In genomic region chr6:158230967-158231550, GRCh38 we compare ENCODE assay signal across 8 cellular contexts.
DNase-seq lines count a peak whose midpoint lies in the region; ATAC-seq and TF ChIP-seq lines count a peak whose summit lies in the region.

No MANE protein-coding gene starts in this region.

- H3K4me3 ChIP-seq in OCI-LY3 (ENCODE audit: low read length) (peak overlapping the region; percentile 92), endodermal cell (ENCODE audit: low read length) (peak overlapping the region; percentile 82), osteoblast (ENCODE audit: insufficient read depth, low read length) (peak overlapping the region; percentile 89)

- H3K27me3 ChIP-seq in CD4-positive, alpha-beta T cell (ENCODE audit: control insufficient read depth, insufficient read depth, low read length) = no peaks in the 10 kb centered on the region
- no peaks in the 10 kb centered on the region for H3K27me3 ChIP-seq in OCI-LY3 (ENCODE audit: low read depth, low read length)
- H3K27me3 ChIP-seq in endodermal cell (ENCODE audit: control insufficient read depth, insufficient read depth, low read length, poor library complexity, severe bottlenecking) = no peaks in the 10 kb centered on the region
- no peaks in the 10 kb centered on the region for H3K27me3 ChIP-seq in osteoblast (ENCODE audit: insufficient read depth, low read length)

- in situ Hi-C loops in ACHN (cut with HindIII; ENCODE audit: low pct_ligation_motif_present, low pct_unique_long_range_greater_than_20kb, low sequenced_read_pairs) = no loop called here

- peak overlapping the region; percentile 65 for H3K27ac Mint-ChIP-seq in CD4-positive, alpha-beta T cell
- H3K27ac Mint-ChIP-seq in endodermal cell = peak overlapping the region; percentile 81

- H3K9me3 Mint-ChIP-seq in CD4-positive, alpha-beta T cell = no peaks in the 10 kb centered on the region
- no peaks in the 10 kb centered on the region for H3K9me3 Mint-ChIP-seq in endodermal cell

- POLR2A ChIA-PET in CD4-positive, alpha-beta T cell (lab: Charles Lee) = interaction anchor here (1.1 kb wide), 1 partner anchor 10 kb away, joined by 3 read pairs; no protein-coding TSS in a partner anchor
- POLR2A ChIA-PET in GM10248 (lab: Yijun Ruan, JAX) = no interaction called here

- 82 to 83% methylated on average over 15 of the region's 15 CpGs for WGBS in endodermal cell (ENCODE audit: insufficient coverage in 1 of 2, insufficient read length in 1 of 2), 2 experiments

- intact Hi-C loops in CD4-positive, alpha-beta T cell (cut with DNase I, micrococcal nuclease) = loop anchor here (5.0 to 10.0 kb wide), 4 partner anchors 41 to 764 kb away; no protein-coding TSS in a partner anchor

- no peaks in the 10 kb centered on the region for H3K36me3 ChIP-seq in OCI-LY3 (replicated peaks; ENCODE audit: low read depth, low read length)
- peaks cover 4% of the 10 kb centered on the region for H3K36me3 ChIP-seq in endodermal cell (ENCODE audit: control insufficient read depth, insufficient read depth, low read length)
- H3K36me3 ChIP-seq in osteoblast (ENCODE audit: insufficient read depth, low read length) = no peaks in the 10 kb centered on the region

- peaks cover 40% of the 10 kb centered on the region for H3K4me1 Mint-ChIP-seq in CD4-positive, alpha-beta T cell (ENCODE audit: low read depth)
- H3K4me1 Mint-ChIP-seq in endodermal cell = peaks cover 17% of the 10 kb centered on the region

- H2AFZ ChIP-seq in OCI-LY3 (ENCODE audit: low read depth, low read length) = peak overlapping the region; percentile 95
- peak overlapping the region; percentile 85 for H2AFZ ChIP-seq in osteoblast (ENCODE audit: low read length)

- no peaks in the 10 kb centered on the region for H3K9me3 ChIP-seq in CD4-positive, alpha-beta T cell (ENCODE audit: control insufficient read depth, low read length)
- H3K9me3 ChIP-seq in OCI-LY3 (ENCODE audit: insufficient read depth, low read length) (no peaks in the 10 kb centered on the region), endodermal cell (ENCODE audit: control insufficient read depth, low read length) (no peaks in the 10 kb centered on the region), osteoblast (ENCODE audit: low read depth, low read length) (no peaks in the 10 kb centered on the region)

- H3K4me3 Mint-ChIP-seq in CD4-positive, alpha-beta T cell = peak overlapping the region; percentile 87
- H3K4me3 Mint-ChIP-seq in endodermal cell = peak overlapping the region; percentile 85

- peak overlapping the region; percentile 71 for H3K9ac ChIP-seq in OCI-LY3 (ENCODE audit: low read length)
- peak overlapping the region; percentile 50 for H3K9ac ChIP-seq in endodermal cell (ENCODE audit: extremely low read depth, low read length, poor library complexity, severe bottlenecking)

- H3K79me2 ChIP-seq in OCI-LY3 (ENCODE audit: low read length) (peaks cover 27% of the 10 kb centered on the region), osteoblast (ENCODE audit: insufficient read depth, low read length) (peaks cover 34% of the 10 kb centered on the region)

- peaks cover 9% of the 10 kb centered on the region for H3K36me3 Mint-ChIP-seq in CD4-positive, alpha-beta T cell (ENCODE audit: low read depth)
- H3K36me3 Mint-ChIP-seq in endodermal cell (ENCODE audit: low read depth) = peaks cover 3% of the 10 kb centered on the region

- peaks cover 12% of the 10 kb centered on the region for H3K4me1 ChIP-seq in OCI-LY3 (ENCODE audit: low read length)
- peaks cover 5% of the 10 kb centered on the region for H3K4me1 ChIP-seq in endodermal cell (ENCODE audit: control insufficient read depth, insufficient read depth, low read length)
- H3K4me1 ChIP-seq in osteoblast (ENCODE audit: insufficient read depth, low read length) = peaks cover 14% of the 10 kb centered on the region

- H3K27me3 Mint-ChIP-seq in CD4-positive, alpha-beta T cell = no peaks in the 10 kb centered on the region
- peaks cover 7% of the 10 kb centered on the region for H3K27me3 Mint-ChIP-seq in endodermal cell (ENCODE audit: insufficient read depth)

- DNase-seq in CD4-positive, alpha-beta T cell = no peak
- DNase-seq in endodermal cell (no peak), osteoblast (ENCODE audit: insufficient read length, low spot score, missing footprints) (peak; percentile 74), NCI-H1436 treated with DMSO at 0.1 percent for 48 hours (lab: John Stamatoyannopoulos, UW) (no peak), GM10248 (ENCODE audit: extremely low spot score) (no peak), ACHN (no peak), NCI-H146 (lab: John Stamatoyannopoulos, UW) (no peak)

- TF ChIP-seq CTCF in CD4-positive, alpha-beta T cell (IDR thresholded peaks at IDR 0.05) = no peak
- TF ChIP-seq CTCF in OCI-LY3 (IDR thresholded peaks at IDR 0.05; ENCODE audit: low read depth, low read length) (no peak), endodermal cell (conservative IDR thresholded peaks at IDR 0.05) (no peak), osteoblast (IDR thresholded peaks at IDR 0.05; ENCODE audit: extremely low read depth, low read depth, low read length) (no peak), GM10248 (IDR thresholded peaks at IDR 0.05; ENCODE audit: control extremely low read depth, extremely low read depth, low read depth, missing control alignments) (no peak)

- H3K4me2 ChIP-seq in OCI-LY3 (ENCODE audit: low read length) (peak overlapping the region; percentile 86), osteoblast (ENCODE audit: insufficient read depth, low read length) (peak overlapping the region; percentile 84)

- ATAC-seq in CD4-positive, alpha-beta T cell (ENCODE audit: poor library complexity) = no peak

- peaks cover 4% of the 10 kb centered on the region; the same call in 1 of the 2 replicates for H4K20me1 ChIP-seq in OCI-LY3 (ENCODE audit: insufficient read depth, low read length)
- H4K20me1 ChIP-seq in osteoblast (ENCODE audit: insufficient read depth, low read length) = peaks cover 28% of the 10 kb centered on the region

- peak overlapping the region; percentile 71 for H3K27ac ChIP-seq in CD4-positive, alpha-beta T cell (ENCODE audit: low read depth, low read length)
- H3K27ac ChIP-seq in OCI-LY3 (ENCODE audit: low read length) (no peak overlapping the region), endodermal cell (ENCODE audit: low read depth, low read length) (peak overlapping the region; percentile 74), osteoblast (ENCODE audit: low read depth, low read length) (peak overlapping the region; percentile 69)

- CTCF ChIA-PET in CD4-positive, alpha-beta T cell (lab: Charles Lee) = interaction anchor here (0.7 to 2.4 kb wide), 3 partner anchors 10 to 52 kb away, joined by 3 to 17 read pairs (median 4); no protein-coding TSS in a partner anchor
- CTCF ChIA-PET in GM10248 (lab: Yijun Ruan, JAX) = interaction anchor here (1.0 to 4.1 kb wide), 6 partner anchors 10 to 460 kb away, joined by 3 to 21 read pairs (median 4); no protein-coding TSS in a partner anchor
